ENCODE assay signal across 1 cellular context in the genomic region with DNA sequence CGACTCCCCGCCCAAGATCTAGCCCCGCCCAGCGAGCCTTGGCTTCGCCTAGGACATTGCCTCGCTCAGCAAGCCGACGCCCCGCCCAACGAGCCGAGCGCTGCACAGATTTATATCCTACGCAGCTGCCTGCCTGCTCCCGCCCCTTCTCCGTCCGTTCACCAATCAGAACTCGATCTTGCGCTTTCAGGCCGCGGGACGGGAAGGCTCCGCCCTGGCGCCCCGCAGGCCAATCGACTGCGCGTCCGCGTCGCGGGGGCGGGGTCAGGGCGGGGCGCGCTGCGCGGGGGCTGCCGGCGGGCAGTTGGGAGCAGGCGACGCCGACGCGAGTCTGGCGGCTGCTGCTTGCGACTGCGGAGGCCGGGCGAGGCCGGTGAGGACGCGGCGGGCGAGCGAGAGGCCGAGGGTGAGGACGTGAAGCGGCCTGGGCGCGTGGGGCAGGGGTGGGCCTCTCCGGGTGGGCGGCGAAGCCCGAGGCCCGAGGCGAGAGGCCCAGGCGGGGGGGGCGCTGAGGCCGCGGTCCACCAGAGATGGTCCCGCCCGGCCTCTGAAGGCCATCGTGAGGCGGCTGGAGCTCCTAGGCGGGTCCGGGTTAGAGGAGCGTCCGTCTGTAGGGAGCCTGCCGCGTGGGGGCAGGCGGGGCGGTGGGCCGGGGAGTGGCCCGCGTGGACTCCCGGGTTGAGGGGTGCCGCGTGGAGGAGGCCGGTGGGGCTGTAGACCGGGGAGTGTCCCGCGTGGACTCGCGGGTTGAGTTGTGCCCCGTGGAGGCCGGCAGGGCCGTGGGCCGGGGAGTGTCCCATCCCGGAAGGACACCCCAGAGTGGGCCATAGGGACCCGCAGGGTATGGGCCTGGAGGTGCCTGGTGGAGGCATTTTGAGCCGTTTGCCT.
TF ChIP-seq lines count a peak whose summit lies in the region.

A gene with protein sequence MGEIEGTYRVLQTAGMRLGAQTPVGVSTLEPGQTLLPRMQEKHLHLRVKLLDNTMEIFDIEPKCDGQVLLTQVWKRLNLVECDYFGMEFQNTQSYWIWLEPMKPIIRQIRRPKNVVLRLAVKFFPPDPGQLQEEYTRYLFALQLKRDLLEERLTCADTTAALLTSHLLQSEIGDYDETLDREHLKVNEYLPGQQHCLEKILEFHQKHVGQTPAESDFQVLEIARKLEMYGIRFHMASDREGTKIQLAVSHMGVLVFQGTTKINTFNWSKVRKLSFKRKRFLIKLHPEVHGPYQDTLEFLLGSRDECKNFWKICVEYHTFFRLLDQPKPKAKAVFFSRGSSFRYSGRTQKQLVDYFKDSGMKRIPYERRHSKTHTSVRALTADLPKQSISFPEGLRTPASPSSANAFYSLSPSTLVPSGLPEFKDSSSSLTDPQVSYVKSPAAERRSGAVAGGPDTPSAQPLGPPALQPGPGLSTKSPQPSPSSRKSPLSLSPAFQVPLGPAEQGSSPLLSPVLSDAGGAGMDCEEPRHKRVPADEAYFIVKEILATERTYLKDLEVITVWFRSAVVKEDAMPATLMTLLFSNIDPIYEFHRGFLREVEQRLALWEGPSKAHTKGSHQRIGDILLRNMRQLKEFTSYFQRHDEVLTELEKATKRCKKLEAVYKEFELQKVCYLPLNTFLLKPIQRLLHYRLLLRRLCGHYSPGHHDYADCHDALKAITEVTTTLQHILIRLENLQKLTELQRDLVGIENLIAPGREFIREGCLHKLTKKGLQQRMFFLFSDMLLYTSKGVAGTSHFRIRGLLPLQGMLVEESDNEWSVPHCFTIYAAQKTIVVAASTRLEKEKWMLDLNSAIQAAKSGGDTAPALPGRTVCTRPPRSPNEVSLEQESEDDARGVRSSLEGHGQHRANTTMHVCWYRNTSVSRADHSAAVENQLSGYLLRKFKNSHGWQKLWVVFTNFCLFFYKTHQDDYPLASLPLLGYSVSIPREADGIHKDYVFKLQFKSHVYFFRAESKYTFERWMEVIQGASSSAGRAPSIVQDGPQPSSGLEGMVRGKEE (plus strand): TSS at position 303 of the 888 bp plus-strand sequence. CDS start 16,823 bp downstream, outside the sequence.

TF ChIP-seq in HEK293, 187 proteins besides CTCF, POLR2A, EP300 and RAD21 (continued from another document):
- no peak for TF ChIP-seq REPIN1 (tag by site-specific recombination; IDR thresholded peaks at IDR 0.05; ENCODE audit: low read depth)
